Comparison of ENCODE assay signal across 1 cellular context in the genomic region with DNA sequence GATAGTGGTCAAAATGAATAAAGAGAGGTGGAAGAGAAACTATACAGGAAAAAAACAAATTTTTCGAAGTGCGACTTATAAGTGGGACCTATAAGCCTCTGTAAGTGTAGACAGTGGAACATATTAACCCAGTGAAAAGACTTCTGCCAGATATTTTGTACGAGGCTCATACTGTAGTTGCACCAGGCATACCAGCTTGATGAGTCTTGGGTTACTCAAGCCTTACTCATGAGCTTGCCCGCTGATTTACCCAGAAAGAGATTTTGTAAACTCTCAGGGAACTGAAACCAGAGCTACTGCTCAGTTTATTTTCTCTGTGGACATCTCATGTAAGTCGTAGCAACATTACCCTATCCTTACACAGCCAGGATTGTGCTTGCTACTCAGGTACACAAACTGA.
TF ChIP-seq lines count a peak whose summit lies in the region.

No MANE protein-coding gene starts in this region.

TF ChIP-seq in HCT116, 20 proteins besides CTCF, POLR2A, EP300 and RAD21 (continued from another document):
- TF ChIP-seq JUND (IDR thresholded peaks at IDR 0.05) (peak; percentile 98), SRF (IDR thresholded peaks at IDR 0.05; ENCODE audit: low read depth) (peak; percentile 77)
